Comparison of ENCODE assay signal across 13 cellular contexts in the genomic region with DNA sequence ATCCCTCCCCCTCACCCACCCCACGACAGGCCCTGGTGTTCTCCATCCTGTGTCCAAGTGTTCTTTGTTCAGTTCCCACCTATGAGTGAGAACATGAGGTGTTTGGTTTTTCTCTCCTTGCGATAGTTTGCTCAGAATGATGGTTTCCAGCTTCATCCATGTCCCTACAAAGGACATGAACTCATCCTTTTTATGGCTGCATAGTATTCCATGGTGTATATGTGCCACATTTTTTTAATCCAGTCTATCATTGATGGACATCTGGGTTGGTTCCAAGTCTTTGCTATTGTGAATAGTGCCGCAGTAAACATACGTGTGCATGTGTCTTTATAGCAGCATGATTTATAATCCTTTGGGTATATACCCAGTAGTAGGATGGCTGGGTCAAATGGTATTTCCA. TPM values are rescaled to one million over a fixed set of nuclear protein-coding genes. Genes with fewer than 3 reads are reported as not detected.
"Had no signal": no experiment of that assay in that cellular context is flagged by ENCODE, and none has a peak within 500 bp of the region (broad histone marks: within the 10 kb centered on the region; RNA-seq: fewer than 3 reads in every experiment).

No MANE protein-coding gene starts in this region.

RNA-seq across cellular contexts. Expression of a gene that starts 35.6 kb away (rescaled TPM):
- total RNA-seq: stomach, subcutaneous adipose tissue, temporal lobe, testis, thoracic aorta, thyroid gland, tibial nerve, transverse colon, upper lobe of left lung, upper lobe of right lung, ureter, urinary bladder, uterus had no signal
- polyA plus RNA-seq: urinary bladder had no signal
